Comparison of ENCODE assay signal across 2 cellular contexts in the genomic region with DNA sequence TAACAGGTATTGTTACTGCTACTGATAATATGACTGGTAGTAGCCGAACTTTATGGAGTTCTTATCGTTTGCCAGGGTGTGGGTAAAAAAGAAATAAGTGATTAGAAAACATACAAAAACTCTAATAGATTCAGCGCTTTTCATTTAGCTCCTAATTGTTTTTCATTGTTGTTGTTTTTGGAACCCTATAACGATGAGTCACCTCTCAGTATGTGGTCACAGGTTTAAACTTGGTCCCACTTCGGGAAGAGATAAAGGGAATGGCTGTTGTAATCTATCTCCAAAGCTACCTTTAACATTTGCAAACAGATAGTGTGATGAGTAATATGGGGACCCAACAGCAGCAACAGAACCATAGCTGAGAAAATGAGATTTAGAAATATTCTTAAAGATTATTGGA.
TF ChIP-seq lines count a peak whose summit lies in the region.

No MANE protein-coding gene starts in this region.

TF ChIP-seq in HCT116, 20 proteins besides CTCF, POLR2A, EP300 and RAD21 (continued from another document):
- TF ChIP-seq, protein P1, sequence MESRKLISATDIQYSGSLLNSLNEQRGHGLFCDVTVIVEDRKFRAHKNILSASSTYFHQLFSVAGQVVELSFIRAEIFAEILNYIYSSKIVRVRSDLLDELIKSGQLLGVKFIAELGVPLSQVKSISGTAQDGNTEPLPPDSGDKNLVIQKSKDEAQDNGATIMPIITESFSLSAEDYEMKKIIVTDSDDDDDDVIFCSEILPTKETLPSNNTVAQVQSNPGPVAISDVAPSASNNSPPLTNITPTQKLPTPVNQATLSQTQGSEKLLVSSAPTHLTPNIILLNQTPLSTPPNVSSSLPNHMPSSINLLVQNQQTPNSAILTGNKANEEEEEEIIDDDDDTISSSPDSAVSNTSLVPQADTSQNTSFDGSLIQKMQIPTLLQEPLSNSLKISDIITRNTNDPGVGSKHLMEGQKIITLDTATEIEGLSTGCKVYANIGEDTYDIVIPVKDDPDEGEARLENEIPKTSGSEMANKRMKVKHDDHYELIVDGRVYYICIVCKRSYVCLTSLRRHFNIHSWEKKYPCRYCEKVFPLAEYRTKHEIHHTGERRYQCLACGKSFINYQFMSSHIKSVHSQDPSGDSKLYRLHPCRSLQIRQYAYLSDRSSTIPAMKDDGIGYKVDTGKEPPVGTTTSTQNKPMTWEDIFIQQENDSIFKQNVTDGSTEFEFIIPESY (IDR thresholded peaks at IDR 0.05; ENCODE audit: extremely low read depth, insufficient replicate concordance, low read length) = no peak
- TF ChIP-seq TCF7L2 (IDR thresholded peaks at IDR 0.05; ENCODE audit: borderline replicate concordance, extremely low read depth, insufficient read depth, insufficient read length) (peak; percentile 10), ELF1 (IDR thresholded peaks at IDR 0.05; ENCODE audit: borderline replicate concordance, low read depth) (no peak), FOSL1 (IDR thresholded peaks at IDR 0.05; ENCODE audit: low read depth) (peak; percentile 90), EZH2phosphoT487 (IDR thresholded peaks at IDR 0.05; ENCODE audit: borderline replicate concordance) (no peak), JUND (IDR thresholded peaks at IDR 0.05) (peak; percentile 91)
TF ChIP-seq in HCT116: peak in this region for 10.

TF ChIP-seq in SK-N-SH, 30 proteins besides CTCF, POLR2A, EP300 and RAD21 (continued from another document):
- TF ChIP-seq, protein P2, sequence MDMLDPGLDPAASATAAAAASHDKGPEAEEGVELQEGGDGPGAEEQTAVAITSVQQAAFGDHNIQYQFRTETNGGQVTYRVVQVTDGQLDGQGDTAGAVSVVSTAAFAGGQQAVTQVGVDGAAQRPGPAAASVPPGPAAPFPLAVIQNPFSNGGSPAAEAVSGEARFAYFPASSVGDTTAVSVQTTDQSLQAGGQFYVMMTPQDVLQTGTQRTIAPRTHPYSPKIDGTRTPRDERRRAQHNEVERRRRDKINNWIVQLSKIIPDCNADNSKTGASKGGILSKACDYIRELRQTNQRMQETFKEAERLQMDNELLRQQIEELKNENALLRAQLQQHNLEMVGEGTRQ (IDR thresholded peaks at IDR 0.05; ENCODE audit: borderline replicate concordance, low read depth, low read length) = no peak
- TF ChIP-seq NFIC (IDR thresholded peaks at IDR 0.05; ENCODE audit: borderline replicate concordance) (peak; percentile 36; the same call in 1 of the 2 replicates), JUND (IDR thresholded peaks at IDR 0.05) (peak; percentile 45), GATA2 (CRISPR knock-in tag; IDR thresholded peaks at IDR 0.05) (no peak), RXRA (IDR thresholded peaks at IDR 0.05; ENCODE audit: borderline replicate concordance, low read depth) (no peak), RFX5 (IDR thresholded peaks at IDR 0.05; ENCODE audit: low read length) (no peak), TCF12 (IDR thresholded peaks at IDR 0.05) (0 out of 2 replicates have a peak, but pooled peaks have one; percentile 23)
TF ChIP-seq in SK-N-SH: peak in this region for 5.
